Comparison of ENCODE assay signal across 8 cellular contexts in the genomic region with DNA sequence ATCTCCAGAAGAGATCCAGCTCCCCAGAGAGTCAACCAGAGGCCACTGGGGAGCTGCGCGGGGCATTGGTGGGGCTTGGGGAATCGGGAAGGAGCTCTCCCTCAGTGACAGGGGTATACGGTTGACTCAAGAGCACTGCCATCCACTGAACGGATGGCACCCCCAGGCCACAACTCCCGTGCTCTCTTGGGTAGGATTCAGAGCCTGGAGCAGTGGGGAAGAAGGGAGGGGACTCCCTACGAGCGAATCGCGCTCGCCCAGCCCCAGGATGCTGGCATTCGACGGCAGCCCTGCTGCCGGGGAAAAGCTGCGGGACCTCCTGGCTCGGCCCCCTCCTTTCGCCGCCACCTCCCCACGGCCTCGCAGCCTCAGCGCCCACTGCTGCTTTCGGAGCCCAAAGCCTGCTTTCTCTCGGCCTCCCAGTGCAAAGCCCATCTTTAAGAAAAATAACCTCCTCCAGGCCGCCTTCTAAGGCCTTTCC. TPM values are rescaled to one million over a fixed set of nuclear protein-coding genes. Genes with fewer than 3 reads are reported as not detected.
DNase-seq lines count a peak whose midpoint lies in the region; ATAC-seq, FAIRE-seq and TF ChIP-seq lines count a peak whose summit lies in the region.

No MANE protein-coding gene starts in this region.

- peak overlapping the region; percentile 83 for H3K27ac ChIP-seq in cingulate gyrus (ENCODE audit: low read depth, low read length)
- no peak overlapping the region for H3K27ac ChIP-seq in thymus (ENCODE audit: low read depth)

- intact Hi-C loops in activated CD4-positive, alpha-beta memory T cell treated with anti-CD3 and anti-CD28 coated beads for 36 hours (cut with micrococcal nuclease) = no loop called here

- H3K4me3 ChIP-seq in mononuclear cell (ENCODE audit: low read length) (peak overlapping the region; percentile 24), thymus (ENCODE audit: low read length) (peak overlapping the region; percentile 4)

- no peak for TF ChIP-seq POLR2A in GM12891 (IDR thresholded peaks at IDR 0.05; ENCODE audit: low read depth, low read length)

- no peaks in the 10 kb centered on the region for H3K36me3 ChIP-seq in thymus (ENCODE audit: control insufficient read depth, insufficient read depth)

- ATAC-seq in GM19467 (IDR thresholded peaks at IDR 0.05; ENCODE audit: unreplicated experiment) = no peak

- H3K9me3 Mint-ChIP-seq in activated CD4-positive, alpha-beta memory T cell treated with anti-CD3 and anti-CD28 coated beads for 36 hours = no peaks in the 10 kb centered on the region
- H3K9me3 Mint-ChIP-seq in activated CD4-positive, alpha-beta memory T cell treated with anti-CD3 and anti-CD28 coated beads, Interleukin-2, amount 10 ng/mL, durations not matched to agents 7 days and 5 days = no peaks in the 10 kb centered on the region

- POLR2A ChIA-PET in activated CD4-positive, alpha-beta memory T cell treated with anti-CD3 and anti-CD28 coated beads for 36 hours (lab: Charles Lee) = no interaction called here
- POLR2A ChIA-PET in activated CD4-positive, alpha-beta memory T cell treated with anti-CD3 and anti-CD28 coated beads, Interleukin-2, amount 10 ng/mL, durations not matched to agents 7 days and 5 days (lab: Charles Lee) = interaction anchor here (1.3 kb wide), 1 partner anchor 149 kb away, joined by 3 read pairs; no protein-coding TSS in a partner anchor

- H3K27me3 Mint-ChIP-seq in activated CD4-positive, alpha-beta memory T cell treated with anti-CD3 and anti-CD28 coated beads for 36 hours = peaks cover 26% of the 10 kb centered on the region
- H3K27me3 Mint-ChIP-seq in activated CD4-positive, alpha-beta memory T cell treated with anti-CD3 and anti-CD28 coated beads, Interleukin-2, amount 10 ng/mL, durations not matched to agents 7 days and 5 days = peaks cover 43% of the 10 kb centered on the region

- no peak for DNase-seq in activated CD4-positive, alpha-beta memory T cell treated with anti-CD3 and anti-CD28 coated beads for 36 hours
- no peak for DNase-seq in activated CD4-positive, alpha-beta memory T cell treated with anti-CD3 and anti-CD28 coated beads, Interleukin-2, amount 10 ng/mL, durations not matched to agents 7 days and 5 days
- DNase-seq in occipital lobe (lab: John Stamatoyannopoulos, UW) (no peak), GM12891 (ENCODE audit: insufficient read length, low spot score) (no peak)

- H3K9me3 ChIP-seq in mononuclear cell (ENCODE audit: low read depth, low read length) = no peaks in the 10 kb centered on the region
- H3K9me3 ChIP-seq in thymus (ENCODE audit: control insufficient read depth) = no peaks in the 10 kb centered on the region

- CTCF ChIA-PET in activated CD4-positive, alpha-beta memory T cell treated with anti-CD3 and anti-CD28 coated beads for 36 hours (lab: Charles Lee) = interaction anchor here (0.6 to 1.7 kb wide), 14 partner anchors 11 to 167 kb away, joined by 3 to 9 read pairs (median 3); a partner anchor contains a TSS
- CTCF ChIA-PET in activated CD4-positive, alpha-beta memory T cell treated with anti-CD3 and anti-CD28 coated beads, Interleukin-2, amount 10 ng/mL, durations not matched to agents 7 days and 5 days (lab: Charles Lee) = interaction anchor here (1.1 to 1.4 kb wide), 3 partner anchors 11 to 47 kb away, joined by 3 to 5 read pairs (median 4); no protein-coding TSS in a partner anchor

- WGBS in thymus = 11% methylated on average over 24 of the region's 24 CpGs

- H3K27ac Mint-ChIP-seq in activated CD4-positive, alpha-beta memory T cell treated with anti-CD3 and anti-CD28 coated beads for 36 hours = no peak overlapping the region
- no peak overlapping the region for H3K27ac Mint-ChIP-seq in activated CD4-positive, alpha-beta memory T cell treated with anti-CD3 and anti-CD28 coated beads, Interleukin-2, amount 10 ng/mL, durations not matched to agents 7 days and 5 days

- H3K36me3 Mint-ChIP-seq in activated CD4-positive, alpha-beta memory T cell treated with anti-CD3 and anti-CD28 coated beads for 36 hours = no peaks in the 10 kb centered on the region
- no peaks in the 10 kb centered on the region for H3K36me3 Mint-ChIP-seq in activated CD4-positive, alpha-beta memory T cell treated with anti-CD3 and anti-CD28 coated beads, Interleukin-2, amount 10 ng/mL, durations not matched to agents 7 days and 5 days (ENCODE audit: low read depth)

- H3K4me1 ChIP-seq in mononuclear cell (ENCODE audit: insufficient read depth, low read length) = peaks cover 68% of the 10 kb centered on the region
- no peaks in the 10 kb centered on the region for H3K4me1 ChIP-seq in thymus (ENCODE audit: control insufficient read depth, insufficient read depth, low read length)

- peak overlapping the region; percentile 36 for H3K4me3 Mint-ChIP-seq in activated CD4-positive, alpha-beta memory T cell treated with anti-CD3 and anti-CD28 coated beads for 36 hours
- H3K4me3 Mint-ChIP-seq in activated CD4-positive, alpha-beta memory T cell treated with anti-CD3 and anti-CD28 coated beads, Interleukin-2, amount 10 ng/mL, durations not matched to agents 7 days and 5 days = no peak overlapping the region

- peaks cover 22% of the 10 kb centered on the region for H3K27me3 ChIP-seq in mononuclear cell (ENCODE audit: insufficient read depth, low read length)
- peaks cover 40% of the 10 kb centered on the region for H3K27me3 ChIP-seq in thymus (ENCODE audit: control insufficient read depth, insufficient read depth)

- peaks cover 5% of the 10 kb centered on the region for H3K4me1 Mint-ChIP-seq in activated CD4-positive, alpha-beta memory T cell treated with anti-CD3 and anti-CD28 coated beads for 36 hours (ENCODE audit: low read depth)
- H3K4me1 Mint-ChIP-seq in activated CD4-positive, alpha-beta memory T cell treated with anti-CD3 and anti-CD28 coated beads, Interleukin-2, amount 10 ng/mL, durations not matched to agents 7 days and 5 days = peaks cover 5% of the 10 kb centered on the region

- FAIRE-seq in GM12891 (lab: Jason Lieb, UNC) = no peak

TF ChIP-seq in GM12891, 5 proteins besides CTCF, POLR2A, EP300 and RAD21:
- TF ChIP-seq SPI1 (IDR thresholded peaks at IDR 0.05; ENCODE audit: low read depth, low read length) = no peak
- no peak for TF ChIP-seq TAF1 (IDR thresholded peaks at IDR 0.05; ENCODE audit: low read depth, low read length)
- TF ChIP-seq POU2F2 (IDR thresholded peaks at IDR 0.05; ENCODE audit: low read depth, low read length) = no peak

RNA-seq across cellular contexts. Expression of a gene that starts 0.5 kb away (rescaled TPM):
- total RNA-seq in activated CD4-positive, alpha-beta memory T cell treated with anti-CD3 and anti-CD28 coated beads for 36 hours = not detected
- not detected for total RNA-seq in activated CD4-positive, alpha-beta memory T cell treated with anti-CD3 and anti-CD28 coated beads, Interleukin-2, amount 10 ng/mL, durations not matched to agents 7 days and 5 days
- total RNA-seq in mononuclear cell (5.6 TPM), occipital lobe (2.3 TPM)
- polyA plus RNA-seq in thymus = 9.0 TPM
- polyA plus RNA-seq in GM12891 (2012; ENCODE audit: low read depth, missing spikeins) = not detected

RNA-seq across cellular contexts. Expression of a gene that starts 22.4 kb away (rescaled TPM):
- under 1 TPM; 0.57 to 0.68 TPM for total RNA-seq in activated CD4-positive, alpha-beta memory T cell treated with anti-CD3 and anti-CD28 coated beads for 36 hours
- total RNA-seq in activated CD4-positive, alpha-beta memory T cell treated with anti-CD3 and anti-CD28 coated beads, Interleukin-2, amount 10 ng/mL, durations not matched to agents 7 days and 5 days = under 1 TPM; 0.23 to 0.45 TPM
- total RNA-seq in mononuclear cell (0.63 TPM), occipital lobe (2.3 TPM)
- 2.5 TPM for polyA plus RNA-seq in thymus
- polyA plus RNA-seq in GM12891 (2012; ENCODE audit: low read depth, missing spikeins) = 0.60 TPM

RNA-seq across cellular contexts. Expression of a gene that starts 37.1 kb away (rescaled TPM):
- total RNA-seq in activated CD4-positive, alpha-beta memory T cell treated with anti-CD3 and anti-CD28 coated beads for 36 hours = 1 to 10 TPM in 1 of 2 experiments, under 1 TPM in 1; 0.71 to 1.3 TPM
- not detected for total RNA-seq in activated CD4-positive, alpha-beta memory T cell treated with anti-CD3 and anti-CD28 coated beads, Interleukin-2, amount 10 ng/mL, durations not matched to agents 7 days and 5 days
- total RNA-seq in mononuclear cell (not detected), occipital lobe (not detected)
- 7.8 TPM for polyA plus RNA-seq in thymus
- 0.10 TPM for polyA plus RNA-seq in GM12891 (2012; ENCODE audit: low read depth, missing spikeins)
